11 cellular contexts compared by ENCODE assay signal in the genomic region with DNA sequence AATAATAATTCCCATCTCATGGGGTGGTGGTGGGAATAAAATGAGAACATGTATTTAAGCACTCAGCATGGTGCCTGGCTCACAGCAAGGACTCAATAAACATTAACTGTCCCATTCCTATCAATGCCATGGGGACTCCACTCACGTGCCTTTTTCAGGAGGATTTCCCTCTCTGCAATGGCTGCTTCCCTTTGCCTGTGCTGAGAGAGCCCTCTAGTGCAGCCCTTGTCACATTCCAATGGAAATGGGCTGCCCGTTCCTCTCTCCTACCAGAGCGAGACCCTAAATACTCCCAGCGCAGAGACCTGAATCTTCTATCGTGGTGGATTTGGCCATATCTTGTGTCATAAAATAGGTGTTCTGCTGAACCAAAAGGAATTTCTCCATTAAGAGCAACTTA.
A peak's percentile ranks its signal among the peaks of the same experiment; 100 is the strongest.
DNase-seq lines count a peak whose midpoint lies in the region; ATAC-seq and TF ChIP-seq lines count a peak whose summit lies in the region.
"Had no signal": no experiment of that assay in that cellular context is flagged by ENCODE, and none has a peak within 500 bp of the region (broad histone marks: within the 10 kb centered on the region; RNA-seq: fewer than 3 reads in every experiment).

No MANE protein-coding gene starts in this region.

- H3K4me3 ChIP-seq in HAP-1: no peak overlapping the region
- H3K4me3 ChIP-seq: right lobe of liver had no signal

- ATAC-seq in GM21786 (IDR thresholded peaks at IDR 0.05; ENCODE audit: unreplicated experiment): no peak
- ATAC-seq in CD4-positive, alpha-beta T cell (ENCODE audit: poor library complexity): no peak
- ATAC-seq in GM19397 (IDR thresholded peaks at IDR 0.05; ENCODE audit: unreplicated experiment): no peak
- ATAC-seq in stimulated activated naive CD8-positive, alpha-beta T cell treated with anti-CD3 and anti-CD28 coated beads, Interleukin-15, Interleukin-2, amounts not matched to agents 100 U/mL and 50 U/mL, for 24 hours: no peak

- in situ Hi-C loops in HAP-1 (cut with MboI; ENCODE audit: low sequenced_read_pairs): no loop called here

- H3K36me3 Mint-ChIP-seq in osteocyte (ENCODE audit: unreplicated experiment): no peaks in the 10 kb centered on the region
- no peaks in the 10 kb centered on the region for H3K36me3 Mint-ChIP-seq in CD4-positive, alpha-beta T cell (ENCODE audit: low read depth)
- H3K36me3 Mint-ChIP-seq: activated naive CD4-positive, alpha-beta T cell treated with anti-CD3 and anti-CD28 coated beads, Interleukin-2, amount 50 U/mL, for 24 hours had no signal

- H3K36me3 ChIP-seq in HAP-1 (replicated peaks): no peaks in the 10 kb centered on the region
- H3K36me3 ChIP-seq: right lobe of liver had no signal

- no peaks in the 10 kb centered on the region for H3K4me1 ChIP-seq in HAP-1
- H3K4me1 ChIP-seq: right lobe of liver had no signal

- H3K9me3 ChIP-seq in HAP-1: no peaks in the 10 kb centered on the region
- H3K9me3 ChIP-seq in CD4-positive, alpha-beta T cell (ENCODE audit: control insufficient read depth, low read length): no peaks in the 10 kb centered on the region
- H3K9me3 ChIP-seq: right lobe of liver had no signal

- no peaks in the 10 kb centered on the region for H3K4me1 Mint-ChIP-seq in osteocyte (ENCODE audit: unreplicated experiment)
- H3K4me1 Mint-ChIP-seq in CD4-positive, alpha-beta T cell (ENCODE audit: low read depth): no peaks in the 10 kb centered on the region
- H3K4me1 Mint-ChIP-seq: activated naive CD4-positive, alpha-beta T cell treated with anti-CD3 and anti-CD28 coated beads, Interleukin-2, amount 50 U/mL, for 24 hours had no signal

- POLR2A ChIA-PET in CD4-positive, alpha-beta T cell (lab: Charles Lee): no interaction called here

- intact Hi-C loops in CD4-positive, alpha-beta T cell (cut with DNase I, micrococcal nuclease): no loop called here

- peak; percentile 71 for TF ChIP-seq CTCF in osteocyte (IDR thresholded peaks at IDR 0.05)
- TF ChIP-seq CTCF in CD4-positive, alpha-beta T cell (IDR thresholded peaks at IDR 0.05): no peak

- peaks cover 11% of the 10 kb centered on the region for H3K27me3 Mint-ChIP-seq in osteocyte (ENCODE audit: unreplicated experiment)
- peaks cover 46% of the 10 kb centered on the region for H3K27me3 Mint-ChIP-seq in CD4-positive, alpha-beta T cell

- no peaks in the 10 kb centered on the region for H3K27me3 ChIP-seq in HAP-1 (ENCODE audit: low read depth)
- peaks cover 6% of the 10 kb centered on the region for H3K27me3 ChIP-seq in CD4-positive, alpha-beta T cell (ENCODE audit: control insufficient read depth, insufficient read depth, low read length)
- H3K27me3 ChIP-seq: right lobe of liver had no signal

- H3K9me3 Mint-ChIP-seq in osteocyte (ENCODE audit: unreplicated experiment): no peaks in the 10 kb centered on the region
- no peaks in the 10 kb centered on the region for H3K9me3 Mint-ChIP-seq in CD4-positive, alpha-beta T cell
- H3K9me3 Mint-ChIP-seq: activated naive CD4-positive, alpha-beta T cell treated with anti-CD3 and anti-CD28 coated beads, Interleukin-2, amount 50 U/mL, for 24 hours; T-helper 1 cell treated with Interleukin-12 subunit alpha and Interleukin-12 subunit beta and Interleukin-4 antibody, amounts not matched to agents 30 μg/mL and 1 μg/mL, for 36 hours had no signal

- CTCF ChIA-PET in CD4-positive, alpha-beta T cell (lab: Charles Lee): no interaction called here

- DNase-seq in HAP-1 (ENCODE audit: low spot score in 2 of 2) (peak; percentile 51 to 60), NCI-H69 (lab: John Stamatoyannopoulos, UW) (peak; percentile 39), globus pallidus (ENCODE audit: low spot score) (peak; percentile 60), osteocyte (ENCODE audit: extremely low spot score, unreplicated experiment) (no peak)
- no peak for DNase-seq in CD4-positive, alpha-beta T cell
- DNase-seq in stimulated activated naive CD8-positive, alpha-beta T cell treated with anti-CD3 and anti-CD28 coated beads, Interleukin-15, Interleukin-2, amounts not matched to agents 100 U/mL and 50 U/mL, for 24 hours: no peak
- DNase-seq: right lobe of liver had no signal

- H3K27ac Mint-ChIP-seq in osteocyte (ENCODE audit: unreplicated experiment): no peak overlapping the region
- H3K27ac Mint-ChIP-seq in CD4-positive, alpha-beta T cell: no peak overlapping the region
- H3K27ac Mint-ChIP-seq: activated naive CD4-positive, alpha-beta T cell treated with anti-CD3 and anti-CD28 coated beads, Interleukin-2, amount 50 U/mL, for 24 hours; T-helper 1 cell treated with Interleukin-12 subunit alpha and Interleukin-12 subunit beta and Interleukin-4 antibody, amounts not matched to agents 30 μg/mL and 1 μg/mL, for 36 hours had no signal

- H3K4me3 Mint-ChIP-seq in osteocyte (ENCODE audit: unreplicated experiment): no peak overlapping the region
- no peak overlapping the region for H3K4me3 Mint-ChIP-seq in CD4-positive, alpha-beta T cell
- H3K4me3 Mint-ChIP-seq: activated naive CD4-positive, alpha-beta T cell treated with anti-CD3 and anti-CD28 coated beads, Interleukin-2, amount 50 U/mL, for 24 hours; T-helper 1 cell treated with Interleukin-12 subunit alpha and Interleukin-12 subunit beta and Interleukin-4 antibody, amounts not matched to agents 30 μg/mL and 1 μg/mL, for 36 hours had no signal

- no peak overlapping the region for H3K27ac ChIP-seq in CD4-positive, alpha-beta T cell (ENCODE audit: low read depth, low read length)
- H3K27ac ChIP-seq: right lobe of liver had no signal

Comparison
In these comparisons a context has a peak if more than half of its experiments do, and no peak if none do; other contexts are left out.
1. DNase-seq: peak in HAP-1 (2 of 2), NCI-H69 (single experiment) and globus pallidus (single experiment); none in osteocyte (single experiment), CD4-positive, alpha-beta T cell (0 of 10) and stimulated activated naive CD8-positive, alpha-beta T cell treated with anti-CD3 and anti-CD28 coated beads, Interleukin-15, Interleukin-2, amounts not matched to agents 100 U/mL and 50 U/mL, for 24 hours (single experiment).